8 cellular contexts compared by ENCODE assay signal in the genomic region with DNA sequence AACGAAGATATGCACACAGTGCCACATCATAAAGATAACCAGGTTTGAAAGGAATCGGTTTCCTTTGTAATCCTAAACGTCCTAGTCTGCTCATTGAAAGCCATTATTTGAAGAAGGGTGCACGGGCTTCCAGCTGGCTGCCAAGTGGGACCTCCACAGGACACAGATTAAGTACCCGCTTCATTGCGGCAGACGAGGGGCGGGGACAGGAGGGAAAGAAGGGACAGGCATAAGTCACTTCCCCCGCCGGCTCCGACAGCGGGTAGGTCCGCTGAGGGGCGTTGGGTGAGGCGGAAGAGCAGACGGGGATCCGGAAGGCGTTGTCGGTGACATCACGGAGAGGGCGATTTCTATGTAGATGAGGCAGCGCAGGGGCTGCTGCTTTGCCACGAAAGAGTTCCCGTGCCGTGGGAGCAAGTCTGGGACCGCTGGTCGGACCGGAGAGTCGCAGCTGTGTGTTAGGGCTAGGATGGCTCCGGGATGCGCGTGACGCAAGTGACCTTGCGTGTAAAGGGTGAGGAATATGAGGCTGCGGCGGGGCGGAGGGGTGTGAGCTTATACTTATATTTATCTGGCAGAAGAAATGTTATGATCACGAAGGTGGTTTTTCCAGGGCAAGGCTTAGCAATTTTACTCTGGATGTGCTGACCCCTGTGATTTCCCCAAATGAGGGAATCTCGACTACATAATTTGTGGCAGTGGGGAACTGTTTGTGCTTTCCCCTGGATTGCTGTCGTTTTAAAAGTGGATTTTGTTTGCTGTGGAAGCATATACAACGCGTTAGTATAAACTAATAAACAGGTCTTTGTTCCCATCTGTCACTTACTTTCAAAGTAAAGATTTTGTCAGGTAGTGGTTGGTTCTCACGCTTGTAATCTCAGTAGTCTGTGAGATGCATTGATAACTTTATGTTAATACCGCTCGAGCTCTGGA.
DNase-seq lines count a peak whose midpoint lies in the region; ATAC-seq and TF ChIP-seq lines count a peak whose summit lies in the region.
"Not testable (repeated sequence)": the region's sequence is repeated elsewhere in the genome, so short reads cannot be mapped to it uniquely, and the experiment has no call there.

No MANE protein-coding gene starts in this region.

- not testable (repeated sequence) for TF ChIP-seq CTCF in AG04449 (IDR thresholded peaks at IDR 0.05; ENCODE audit: insufficient read depth, low read length, missing control alignments); colonic mucosa (IDR thresholded peaks at IDR 0.05)
- peak in 1 of 11 experiments; percentile 10 for TF ChIP-seq CTCF in spleen (IDR thresholded peaks at IDR 0.05 in 8 of 11, conservative IDR thresholded peaks at IDR 0.05 in 3 of 11)

- H3K4me1 ChIP-seq in colonic mucosa, result not testable (repeated sequence)
- peaks cover 0 to 21% (median 9%) of the 10 kb centered on the region in 6 donors for H3K4me1 ChIP-seq in spleen

- intact Hi-C loops in colonic mucosa (cut with DNase I); spleen (cut with DNase I; ENCODE audit: low total_unique reads): not testable (repeated sequence)

- peak; percentile 98 for ATAC-seq in GM19023 (IDR thresholded peaks at IDR 0.05; ENCODE audit: unreplicated experiment)
- peak; percentile 85 for ATAC-seq in HG03103 (IDR thresholded peaks at IDR 0.05; ENCODE audit: low read depth, unreplicated experiment)

- peak overlapping the region; percentile 78 to 84 for H3K9ac ChIP-seq in colonic mucosa (ENCODE audit: low read depth in 2 of 2, low read length in 2 of 2)

- H3K4me3 ChIP-seq in AG04449 (ENCODE audit: low read depth, low read length) (peak overlapping the region; percentile 53), colonic mucosa (peak overlapping the region; percentile 54), spleen (peak overlapping the region; percentile 32 to 78 (median 46))

- not testable (repeated sequence) for H3K27me3 ChIP-seq in colonic mucosa; spleen (replicated peaks in 1 of 7)

- CTCF ChIA-PET in AG04449 (lab: Yijun Ruan, JAX), result not testable (repeated sequence)

- H3K27ac ChIP-seq in colonic mucosa (peak overlapping the region; percentile 80), spleen (peak overlapping the region; percentile 85 to 97 (median 89))

- H3K36me3 ChIP-seq in colonic mucosa, spleen: not testable (repeated sequence)

- DNase-seq in AG04449 (ENCODE audit: low read depth, low spot score), result not testable (repeated sequence)
- peak; percentile 53 for DNase-seq in NCI-H748 treated with DMSO at 0.1 percent for 48 hours (lab: John Stamatoyannopoulos, UW)
- peak; percentile 61 to 80 for DNase-seq in activated CD4-positive, alpha-beta T cell treated with anti-CD3 and anti-CD28 coated beads, Interleukin-2, amount 50 U/mL, for 24 hours (ENCODE audit: low read depth in 1 of 2, low spot score in 1 of 2)
- DNase-seq in colonic mucosa, result peak; percentile 85
- DNase-seq in kidney tubule cell (ENCODE audit: low spot score), result peak; percentile 86
- peak; percentile 98 for DNase-seq in spleen

- peak in 1 of 3 donors; percentile 63 for TF ChIP-seq POLR2A in spleen (IDR thresholded peaks at IDR 0.05)

- WGBS in spleen, 5 donors, result 1 to 4% (median 2%) methylated on average over 26 to 45 of the region's 45 CpGs

- not testable (repeated sequence) for H3K9me3 ChIP-seq in colonic mucosa, spleen

- POLR2A ChIA-PET in AG04449 (lab: Yijun Ruan, JAX), result not testable (repeated sequence)
